Comparison of ENCODE assay signal across 8 cellular contexts in genomic region chr9:71806916-71807315, GRCh38. TPM values are rescaled to one million over a fixed set of nuclear protein-coding genes. Genes with fewer than 3 reads are reported as not detected.
DNase-seq lines count a peak whose midpoint lies in the region; ATAC-seq lines count a peak whose summit lies in the region.

No MANE protein-coding gene starts in this region.

- peak; percentile 29 to 77 (median 56) for DNase-seq in CD8-positive, alpha-beta memory T cell
- peak; percentile 76 for DNase-seq in NCI-H460 (ENCODE audit: extremely low read depth, low read depth)
- DNase-seq in activated CD4-positive, alpha-beta T cell treated with anti-CD3 and anti-CD28 coated beads, Interleukin-2, amount 50 U/mL, for 1 hour = peak; percentile 52
- peak; percentile 51 for DNase-seq in effector CD4-positive, alpha-beta T cell
- peak; percentile 41 to 54 for DNase-seq in memory B cell (ENCODE audit: low spot score in 2 of 2)
- peak in 5 of 6 experiments; percentile 6 to 54 (median 31) for DNase-seq in stimulated activated naive CD4-positive, alpha-beta T cell (lab: John Stamatoyannopoulos, UW)

- H3K9me3 ChIP-seq in CD8-positive, alpha-beta memory T cell (ENCODE audit: low read length) = no peaks in the 10 kb centered on the region

- H3K27me3 ChIP-seq in CD8-positive, alpha-beta memory T cell (ENCODE audit: insufficient read depth, low read length, poor library complexity, severe bottlenecking) = no peaks in the 10 kb centered on the region

- no peaks in the 10 kb centered on the region for H3K9me3 Mint-ChIP-seq in CD8-positive, alpha-beta memory T cell
- H3K9me3 Mint-ChIP-seq in memory B cell = no peaks in the 10 kb centered on the region

- peaks cover 7% of the 10 kb centered on the region in 3 donors for H3K4me1 Mint-ChIP-seq in CD8-positive, alpha-beta memory T cell
- peaks cover 11% of the 10 kb centered on the region for H3K4me1 Mint-ChIP-seq in memory B cell

- H3K4me1 ChIP-seq in CD8-positive, alpha-beta memory T cell (ENCODE audit: insufficient read depth, low read length) = peaks cover 9% of the 10 kb centered on the region

- no peak overlapping the region for H3K27ac ChIP-seq in CD8-positive, alpha-beta memory T cell (ENCODE audit: low read depth, low read length)

- peak; percentile 95 for ATAC-seq in GM19351 (IDR thresholded peaks at IDR 0.05; ENCODE audit: unreplicated experiment)
- ATAC-seq in HG03378 (IDR thresholded peaks at IDR 0.05; ENCODE audit: unreplicated experiment) = peak; percentile 93
- ATAC-seq in memory B cell (ENCODE audit: low read depth) = peak; percentile 96

- H3K27me3 Mint-ChIP-seq in CD8-positive, alpha-beta memory T cell = no peaks in the 10 kb centered on the region
- H3K27me3 Mint-ChIP-seq in memory B cell = no peaks in the 10 kb centered on the region

- H3K27ac Mint-ChIP-seq in CD8-positive, alpha-beta memory T cell = peak overlapping the region in 4 of 8 donors; percentile 8 to 81 (median 29)
- no peak overlapping the region for H3K27ac Mint-ChIP-seq in memory B cell

- H3K36me3 ChIP-seq in CD8-positive, alpha-beta memory T cell (ENCODE audit: insufficient read depth, low read length) = no peaks in the 10 kb centered on the region

- H3K4me3 ChIP-seq in CD8-positive, alpha-beta memory T cell (ENCODE audit: low read length) = no peak overlapping the region

- H3K4me3 Mint-ChIP-seq in CD8-positive, alpha-beta memory T cell = no peak overlapping the region
- H3K4me3 Mint-ChIP-seq in memory B cell = no peak overlapping the region

- POLR2A ChIA-PET in CD8-positive, alpha-beta memory T cell (lab: Charles Lee) = interaction anchor here (0.6 to 2.2 kb wide), 3 partner anchors 24 to 40 kb away, joined by 3 to 12 read pairs (median 3); no protein-coding TSS in a partner anchor

- H3K36me3 Mint-ChIP-seq in CD8-positive, alpha-beta memory T cell = peaks cover 0 to 2% (median 0%) of the 10 kb centered on the region in 3 donors
- H3K36me3 Mint-ChIP-seq in memory B cell = no peaks in the 10 kb centered on the region

- CTCF ChIA-PET in CD8-positive, alpha-beta memory T cell (lab: Charles Lee) = interaction anchor here (0.8 to 9.2 kb wide), 18 partner anchors 10 to 236 kb away, joined by 3 to 85 read pairs (median 6); partner anchors contain the start of gene CEMIP2

RNA-seq across cellular contexts. Expression of gene CEMIP2, which starts 38.6 kb away (rescaled TPM):
- total RNA-seq in CD8-positive, alpha-beta memory T cell = 10 to 100 TPM; 74.1 to 75.5 TPM
- 8.8 TPM for polyA plus RNA-seq in CD8-positive, alpha-beta memory T cell
- 21.2 and 22.1 TPM in 2 replicates for total RNA-seq in NCI-H460 (2014; rRNA removed; shearing (Covaris generic))
- 10.5 and 18.7 TPM in 2 replicates for polyA plus RNA-seq in NCI-H460 (2014; cell fraction: nucleus; rRNA removed)
